Comparison of ENCODE assay signal across 8 cellular contexts in genomic region chr11:6362868-6363678, GRCh38. TPM values are rescaled to one million over a fixed set of nuclear protein-coding genes. Genes with fewer than 3 reads are reported as not detected.
A peak's percentile ranks its signal among the peaks of the same experiment; 100 is the strongest.
DNase-seq lines count a peak whose midpoint lies in the region; ATAC-seq lines count a peak whose summit lies in the region.

No MANE protein-coding gene starts in this region.

- no peak overlapping the region for H3K18ac ChIP-seq in mesenchymal stem cell (ENCODE audit: low read depth in 1 of 2, low read length in 2 of 2)

- H3K9me3 Mint-ChIP-seq in activated CD4-positive, alpha-beta memory T cell treated with anti-CD3 and anti-CD28 coated beads for 36 hours, result no peaks in the 10 kb centered on the region

- no peak overlapping the region for H4K8ac ChIP-seq in mesenchymal stem cell (ENCODE audit: low read length)

- peak; percentile 86 for DNase-seq in Ammon's horn (ENCODE audit: low spot score)
- DNase-seq in NCI-H526 treated with DMSO at 0.1 percent for 48 hours (lab: John Stamatoyannopoulos, UW), result peak; percentile 59
- peak; percentile 85 for DNase-seq in activated CD4-positive, alpha-beta memory T cell treated with anti-CD3 and anti-CD28 coated beads for 36 hours
- peak; percentile 38 for DNase-seq in effector CD8-positive, alpha-beta T cell (lab: John Stamatoyannopoulos, UW)
- DNase-seq in mesenchymal stem cell, result peak; percentile 80
- DNase-seq in stimulated activated CD8-positive, alpha-beta memory T cell treated with anti-CD3 and anti-CD28 coated beads, Interleukin-15, amount 100 ng/mL, for 4 hours (ENCODE audit: low read depth in 2 of 2), result peak; percentile 12 to 32

- H2BK12ac ChIP-seq in mesenchymal stem cell (ENCODE audit: low read length in 2 of 2), result no peak overlapping the region

- H2BK120ac ChIP-seq in mesenchymal stem cell (ENCODE audit: low read depth, low read length), result no peak overlapping the region

- peak; percentile 78 for ATAC-seq in GM18907 (IDR thresholded peaks at IDR 0.05; ENCODE audit: unreplicated experiment)
- ATAC-seq in HG03196 (IDR thresholded peaks at IDR 0.05; ENCODE audit: unreplicated experiment), result peak; percentile 82

- H3K27me3 Mint-ChIP-seq in activated CD4-positive, alpha-beta memory T cell treated with anti-CD3 and anti-CD28 coated beads for 36 hours, result no peaks in the 10 kb centered on the region

- H3K27ac ChIP-seq in mesenchymal stem cell (ENCODE audit: low read length, poor library complexity, severe bottlenecking), result no peak overlapping the region

- peaks cover 4% of the 10 kb centered on the region for H3K4me1 ChIP-seq in mesenchymal stem cell (ENCODE audit: control insufficient read depth, insufficient read depth, low read depth, low read length)

- intact Hi-C loops in activated CD4-positive, alpha-beta memory T cell treated with anti-CD3 and anti-CD28 coated beads for 36 hours (cut with micrococcal nuclease), result no loop called here

- H3K9ac ChIP-seq in mesenchymal stem cell (ENCODE audit: low read length), result peak overlapping the region; percentile 30

- no peak overlapping the region for H3K4ac ChIP-seq in mesenchymal stem cell (ENCODE audit: low read depth in 1 of 2, low read length in 2 of 2)

- no peak overlapping the region for H4K91ac ChIP-seq in mesenchymal stem cell (ENCODE audit: low read length)

- POLR2A ChIA-PET in activated CD4-positive, alpha-beta memory T cell treated with anti-CD3 and anti-CD28 coated beads for 36 hours (lab: Charles Lee), result interaction anchor here (1.3 kb wide), 1 partner anchor 12 kb away, joined by 6 read pairs; no protein-coding TSS in a partner anchor

- WGBS in mesenchymal stem cell, result 60% methylated on average over 6 of the region's 6 CpGs

- H3K23ac ChIP-seq in mesenchymal stem cell (ENCODE audit: low read length in 2 of 2), result no peak overlapping the region

- H3K36me3 Mint-ChIP-seq in activated CD4-positive, alpha-beta memory T cell treated with anti-CD3 and anti-CD28 coated beads for 36 hours, result no peaks in the 10 kb centered on the region

- no peak overlapping the region for H2BK15ac ChIP-seq in mesenchymal stem cell (ENCODE audit: low read depth, poor library complexity, severe bottlenecking)

- H3K4me3 Mint-ChIP-seq in activated CD4-positive, alpha-beta memory T cell treated with anti-CD3 and anti-CD28 coated beads for 36 hours, result no peak overlapping the region

- no peak overlapping the region for H3K4me2 ChIP-seq in mesenchymal stem cell (ENCODE audit: low read length, poor library complexity, severe bottlenecking)

- H2AK5ac ChIP-seq in mesenchymal stem cell (ENCODE audit: low read length, severe bottlenecking), result no peak overlapping the region

- no peak overlapping the region for H2BK5ac ChIP-seq in mesenchymal stem cell (ENCODE audit: low read depth, low read length, poor library complexity, severe bottlenecking)

- no peaks in the 10 kb centered on the region for H3K79me1 ChIP-seq in mesenchymal stem cell (replicated peaks; ENCODE audit: low read length, poor library complexity, severe bottlenecking)

- no peaks in the 10 kb centered on the region for H3K27me3 ChIP-seq in mesenchymal stem cell (ENCODE audit: control insufficient read depth in 1 of 2, insufficient read depth in 1 of 2, low read length in 2 of 2)

- H3K4me1 Mint-ChIP-seq in activated CD4-positive, alpha-beta memory T cell treated with anti-CD3 and anti-CD28 coated beads for 36 hours (ENCODE audit: low read depth), result peaks cover 3% of the 10 kb centered on the region

- CTCF ChIA-PET in activated CD4-positive, alpha-beta memory T cell treated with anti-CD3 and anti-CD28 coated beads for 36 hours (lab: Charles Lee), result interaction anchor here (0.5 to 5.1 kb wide), 64 partner anchors 9 to 1561 kb away, joined by 3 to 121 read pairs (median 6); partner anchors contain the start of genes APBB1, CAVIN3, CCKBR and CNGA4

- H3K9me3 ChIP-seq in mesenchymal stem cell (ENCODE audit: control insufficient read depth, low read length), result no peaks in the 10 kb centered on the region

- H3K36me3 ChIP-seq in mesenchymal stem cell (ENCODE audit: control insufficient read depth in 1 of 2, insufficient read depth in 2 of 2, low read depth in 1 of 2, low read length in 2 of 2), result no peaks in the 10 kb centered on the region

- no peak overlapping the region for H3K4me3 ChIP-seq in mesenchymal stem cell (ENCODE audit: insufficient read depth in 1 of 2, low read depth in 1 of 2, low read length in 2 of 2)

- H3K27ac Mint-ChIP-seq in activated CD4-positive, alpha-beta memory T cell treated with anti-CD3 and anti-CD28 coated beads for 36 hours, result no peak overlapping the region

- H3K14ac ChIP-seq in mesenchymal stem cell (ENCODE audit: low read length in 2 of 2), result no peak overlapping the region

- H2AFZ ChIP-seq in mesenchymal stem cell (ENCODE audit: low read depth, low read length), result no peak overlapping the region

RNA-seq across cellular contexts. Expression of gene SMPD1, which starts 27.2 kb away (rescaled TPM):
- total RNA-seq in activated CD4-positive, alpha-beta memory T cell treated with anti-CD3 and anti-CD28 coated beads for 36 hours, result 10 to 100 TPM; 23.4 to 23.8 TPM
- 60.0 TPM for polyA plus RNA-seq in mesenchymal stem cell (2013, experiment 1 of 2)
- 61.3 TPM for polyA plus RNA-seq in mesenchymal stem cell (2013, experiment 2 of 2)

RNA-seq across cellular contexts. Expression of gene CAVIN3, which starts 42.8 kb away (rescaled TPM):
- 10 to 100 TPM; 27.3 to 29.2 TPM for total RNA-seq in activated CD4-positive, alpha-beta memory T cell treated with anti-CD3 and anti-CD28 coated beads for 36 hours
- polyA plus RNA-seq in mesenchymal stem cell (2013, experiment 1 of 2), result 146 TPM
- 151 TPM for polyA plus RNA-seq in mesenchymal stem cell (2013, experiment 2 of 2)

RNA-seq across cellular contexts. Expression of gene APBB1, which starts 55.8 kb away (rescaled TPM):
- 10 to 100 TPM; 51.6 to 55.3 TPM for total RNA-seq in activated CD4-positive, alpha-beta memory T cell treated with anti-CD3 and anti-CD28 coated beads for 36 hours
- polyA plus RNA-seq in mesenchymal stem cell (2013, experiment 1 of 2), result 21.2 TPM
- polyA plus RNA-seq in mesenchymal stem cell (2013, experiment 2 of 2), result 19.9 TPM

Comparison
In these comparisons a context has a peak if more than half of its experiments do, and no peak if none do; other contexts are left out.
1. DNase-seq: peak in every context shown above with its lines; median percentile 86 in Ammon's horn; 85 in activated CD4-positive, alpha-beta memory T cell treated with anti-CD3 and anti-CD28 coated beads for 36 hours; 80 in mesenchymal stem cell; 59 in NCI-H526 treated with DMSO at 0.1 percent for 48 hours; 38 in effector CD8-positive, alpha-beta T cell; 22 in stimulated activated CD8-positive, alpha-beta memory T cell treated with anti-CD3 and anti-CD28 coated beads, Interleukin-15, amount 100 ng/mL, for 4 hours.